18 cellular contexts compared by ENCODE assay signal in genomic region chr17:10041287-10041612, GRCh38.
DNase-seq lines count a peak whose midpoint lies in the region; ATAC-seq and TF ChIP-seq lines count a peak whose summit lies in the region.
"Had no signal": no experiment of that assay in that cellular context is flagged by ENCODE, and none has a peak within 500 bp of the region (broad histone marks: within the 10 kb centered on the region; RNA-seq: fewer than 3 reads in every experiment).

No MANE protein-coding gene starts in this region.

- H3K4me3 Mint-ChIP-seq in Calu3 (ENCODE audit: low read depth, unreplicated experiment) = no peak overlapping the region
- H3K4me3 Mint-ChIP-seq: endodermal cell, T-cell had no signal

- BruUV-seq in Calu3 (replicated peaks; lab: Mats Ljungman, UMichigan) = no TSS peak

- H3K27ac Mint-ChIP-seq in Calu3 (ENCODE audit: unreplicated experiment) = no peak overlapping the region
- H3K27ac Mint-ChIP-seq: endodermal cell, T-cell had no signal

- no peaks in the 10 kb centered on the region for H3K27me3 Mint-ChIP-seq in Calu3 (ENCODE audit: unreplicated experiment)

- no peak for TF ChIP-seq CTCF in AG10803 (conservative IDR thresholded peaks at IDR 0.05; ENCODE audit: low read length)
- no peak for TF ChIP-seq CTCF in Calu3 (IDR thresholded peaks at IDR 0.05; ENCODE audit: unreplicated experiment)

- H3K9me3 Mint-ChIP-seq in Calu3 (ENCODE audit: low read depth, unreplicated experiment) = peaks cover 6% of the 10 kb centered on the region
- H3K9me3 Mint-ChIP-seq: endodermal cell, T-cell had no signal

- H3K36me3 Mint-ChIP-seq in Calu3 (ENCODE audit: insufficient read depth, unreplicated experiment) = no peaks in the 10 kb centered on the region
- H3K36me3 Mint-ChIP-seq: T-cell had no signal

- H3K4me3 ChIP-seq in AG10803 (ENCODE audit: low read length) = no peak overlapping the region
- H3K4me3 ChIP-seq: left lung, psoas muscle, uterus had no signal

- intact Hi-C loops in Calu3 (cut with micrococcal nuclease; ENCODE audit: unreplicated experiment) = no loop called here

- CTCF ChIA-PET in Calu3 (lab: Charles Lee) = no interaction called here

- peak; percentile 35 for ATAC-seq in GM18907 (IDR thresholded peaks at IDR 0.05; ENCODE audit: unreplicated experiment)
- ATAC-seq in HG02938 (IDR thresholded peaks at IDR 0.05; ENCODE audit: unreplicated experiment) = peak; percentile 46
- ATAC-seq in left lobe of liver = no peak
- ATAC-seq: left lung, psoas muscle, T-cell had no signal

- DNase-seq in AG10803 (ENCODE audit: low read depth) (peak; percentile 27), islet precursor cell (peak; percentile 88), NCI-H2227 (lab: John Stamatoyannopoulos, UW; ENCODE audit: unreplicated experiment) (no peak), left lobe of liver (ENCODE audit: low spot score) (no peak), AG08396 (ENCODE audit: low spot score) (no peak), Calu3 (no peak)
- DNase-seq: activated CD4-positive, CD25-positive, alpha-beta regulatory T cell; activated gamma-delta T cell; endodermal cell; left lung; NCI-H2171; NCI-H82; psoas muscle; stimulated activated CD4-positive, alpha-beta T cell treated with anti-CD3 and anti-CD28 coated beads, Interleukin-12 subunit alpha, Interleukin-12 subunit beta, amount 100 ng/mL, for 4 hours; T-cell; uterus had no signal

- no peaks in the 10 kb centered on the region for H3K4me1 Mint-ChIP-seq in Calu3 (ENCODE audit: low read depth, unreplicated experiment)

Comparison
In these comparisons a context has a peak if more than half of its experiments do, and no peak if none do; other contexts are left out.
1. DNase-seq: peak in AG10803 (single experiment) and islet precursor cell (single experiment); none in NCI-H2227 (single experiment), left lobe of liver (single experiment), AG08396 (single experiment) and Calu3 (single experiment).